Comparison of ENCODE assay signal across 8 cellular contexts in genomic region chr15:49620174-49620573, GRCh38. TPM values are rescaled to one million over a fixed set of nuclear protein-coding genes. Genes with fewer than 3 reads are reported as not detected.
A peak's percentile ranks its signal among the peaks of the same experiment; 100 is the strongest.
DNase-seq lines count a peak whose midpoint lies in the region; ATAC-seq and TF ChIP-seq lines count a peak whose summit lies in the region.

No MANE protein-coding gene starts in this region.

- ATAC-seq in activated naive CD4-positive, alpha-beta T cell treated with anti-CD3 and anti-CD28 coated beads, Interleukin-2, amount 50 U/mL, for 72 hours: no peak
- ATAC-seq in left cardiac atrium: peak; percentile 13 to 20

- no peaks in the 10 kb centered on the region for H3K9me3 Mint-ChIP-seq in Calu3 (ENCODE audit: low read depth, unreplicated experiment)
- peaks cover 4% of the 10 kb centered on the region in 2 donors for H3K9me3 Mint-ChIP-seq in activated naive CD4-positive, alpha-beta T cell treated with anti-CD3 and anti-CD28 coated beads, Interleukin-2, amount 50 U/mL, for 72 hours

- BruUV-seq in Calu3 (replicated peaks; lab: Mats Ljungman, UMichigan): TSS peak; percentile 56

- H3K4me3 ChIP-seq in HL-60 (replicated peaks; ENCODE audit: insufficient read depth, low read length) (peak overlapping the region; percentile 66), retinal pigment epithelial cell (ENCODE audit: low read length) (peak overlapping the region; percentile 74)

- DNase-seq in Calu3: no peak
- DNase-seq in HL-60 (ENCODE audit: low read depth in 1 of 2, low spot score in 1 of 2): peak; percentile 11 to 63
- no peak for DNase-seq in activated naive CD4-positive, alpha-beta T cell treated with anti-CD3 and anti-CD28 coated beads, Interleukin-2, amount 50 U/mL, for 72 hours (ENCODE audit: low spot score in 2 of 2)
- no peak for DNase-seq in left cardiac atrium
- DNase-seq in retinal pigment epithelial cell (ENCODE audit: low read depth): no peak
- no peak for DNase-seq in amygdala (lab: John Stamatoyannopoulos, UW)
- no peak for DNase-seq in GDM1 (lab: John Stamatoyannopoulos, UW)
- DNase-seq in glomerular visceral epithelial cell (ENCODE audit: extremely low spot score): no peak

- H3K4me3 Mint-ChIP-seq in Calu3 (ENCODE audit: low read depth, unreplicated experiment): peak overlapping the region; percentile 90

- TF ChIP-seq CTCF in Calu3 (IDR thresholded peaks at IDR 0.05; ENCODE audit: unreplicated experiment) (no peak), HL-60 (IDR thresholded peaks at IDR 0.05; ENCODE audit: insufficient read depth, low read length) (no peak), retinal pigment epithelial cell (conservative IDR thresholded peaks at IDR 0.05; ENCODE audit: low read depth, low read length) (no peak)

- H3K27ac Mint-ChIP-seq in Calu3 (ENCODE audit: unreplicated experiment): peak overlapping the region; percentile 94
- peak overlapping the region; percentile 82 to 95 for H3K27ac Mint-ChIP-seq in activated naive CD4-positive, alpha-beta T cell treated with anti-CD3 and anti-CD28 coated beads, Interleukin-2, amount 50 U/mL, for 72 hours

- H3K4me1 Mint-ChIP-seq in Calu3 (ENCODE audit: low read depth, unreplicated experiment): peaks cover 16% of the 10 kb centered on the region

- H3K27me3 ChIP-seq in HL-60 (ENCODE audit: insufficient read depth, poor library complexity, severe bottlenecking): no peaks in the 10 kb centered on the region

- CTCF ChIA-PET in Calu3 (lab: Charles Lee): no interaction called here

- H3K27ac ChIP-seq in HL-60 (replicated peaks): peak overlapping the region; percentile 66

- H3K27me3 Mint-ChIP-seq in Calu3 (ENCODE audit: unreplicated experiment): no peaks in the 10 kb centered on the region

- H3K36me3 Mint-ChIP-seq in Calu3 (ENCODE audit: insufficient read depth, unreplicated experiment): peaks cover 16% of the 10 kb centered on the region
- peaks cover 10 to 32% of the 10 kb centered on the region in 2 donors for H3K36me3 Mint-ChIP-seq in activated naive CD4-positive, alpha-beta T cell treated with anti-CD3 and anti-CD28 coated beads, Interleukin-2, amount 50 U/mL, for 72 hours

- intact Hi-C loops in Calu3 (cut with micrococcal nuclease; ENCODE audit: unreplicated experiment): loop anchor here (10.0 kb wide), 1 partner anchor 525 kb away; no protein-coding TSS in a partner anchor
- intact Hi-C loops in left cardiac atrium (cut with DNase I): loop anchor here in 1 of 2 donors (10.0 kb wide), 2 partner anchors 195 to 385 kb away; partner anchors contain the start of gene FGF7

RNA-seq across cellular contexts. Expression of gene FAM227B, which starts 0.4 kb away (rescaled TPM):
- total RNA-seq in Calu3 (2022) (1.9 and 2.2 TPM in 2 replicates), left cardiac atrium (1 to 10 TPM; 8.2 to 9.8 TPM)
- total RNA-seq in activated naive CD4-positive, alpha-beta T cell treated with anti-CD3 and anti-CD28 coated beads, Interleukin-2, amount 50 U/mL, for 72 hours: 1 to 10 TPM; 3.0 to 3.6 TPM

RNA-seq across cellular contexts. Expression of gene DTWD1, which starts 0.7 kb away (rescaled TPM):
- 21.4 and 23.1 TPM in 2 replicates for total RNA-seq in Calu3 (2022)
- 10 to 100 TPM; 18.0 to 22.0 TPM for total RNA-seq in activated naive CD4-positive, alpha-beta T cell treated with anti-CD3 and anti-CD28 coated beads, Interleukin-2, amount 50 U/mL, for 72 hours
- 10 to 100 TPM; 25.2 to 25.7 TPM for total RNA-seq in left cardiac atrium

Comparison
In these comparisons a context has a peak if more than half of its experiments do, and no peak if none do; other contexts are left out.
1. DNase-seq: peak in HL-60 (2 of 2); none in Calu3 (single experiment), activated naive CD4-positive, alpha-beta T cell treated with anti-CD3 and anti-CD28 coated beads, Interleukin-2, amount 50 U/mL, for 72 hours (0 of 2), left cardiac atrium (single experiment), retinal pigment epithelial cell (single experiment), amygdala (0 of 56), GDM1 (single experiment) and glomerular visceral epithelial cell (single experiment).
2. ATAC-seq: peak in left cardiac atrium (2 of 2); none in activated naive CD4-positive, alpha-beta T cell treated with anti-CD3 and anti-CD28 coated beads, Interleukin-2, amount 50 U/mL, for 72 hours (0 of 2).